Comparison of ENCODE assay signal across 29 cellular contexts in the genomic region with DNA sequence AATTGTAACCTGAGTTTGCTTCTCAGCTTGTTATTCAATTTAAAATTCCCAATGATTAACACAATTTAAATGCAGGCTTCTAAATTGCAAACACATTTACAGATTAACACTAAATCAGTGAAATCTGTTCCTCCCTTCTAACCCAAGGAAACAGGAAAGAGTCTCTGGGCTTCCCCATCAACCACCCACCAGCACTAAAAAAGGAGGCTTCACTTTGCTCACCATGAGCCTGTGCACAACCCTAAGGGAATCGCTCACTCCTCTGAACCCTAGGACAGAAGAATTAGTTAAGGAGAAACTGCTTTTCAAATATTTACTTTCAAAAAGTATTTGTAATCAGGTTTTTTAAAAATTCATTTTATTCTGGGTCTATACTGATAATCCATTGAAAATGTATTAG.
"Had no signal": no experiment of that assay in that cellular context is flagged by ENCODE, and none has a peak within 500 bp of the region (broad histone marks: within the 10 kb centered on the region; RNA-seq: fewer than 3 reads in every experiment).

No MANE protein-coding gene starts in this region.

- H3K4me3 ChIP-seq: colonic mucosa, esophagus squamous epithelium, gastrocnemius medialis, heart right ventricle, left ventricle myocardium inferior, lower lobe of right lung, mucosa of descending colon had no signal

- H3K4me3 Mint-ChIP-seq: dendritic cell treated with granulocyte-macrophage colony-stimulating factor and Interleukin-4, amounts not matched to agents 40 ng/mL and 50 ng/mL, for 4 days; effector memory CD8-positive, alpha-beta T cell; endodermal cell; mesothelial cell of epicardium; naive B cell had no signal

- H3K36me3 ChIP-seq: colonic mucosa, esophagus squamous epithelium, gastrocnemius medialis, heart right ventricle, left ventricle myocardium inferior, lower lobe of right lung had no signal

- FAIRE-seq: endometrium, islet of Langerhans, kidney had no signal

- H3K4me1 Mint-ChIP-seq: naive B cell had no signal

- H3K27ac ChIP-seq: colonic mucosa, epithelial cell of prostate, esophagus squamous epithelium, gastrocnemius medialis, heart right ventricle, left ventricle myocardium inferior, lower lobe of right lung had no signal

- H3K27me3 ChIP-seq: colonic mucosa, esophagus squamous epithelium, gastrocnemius medialis, heart right ventricle had no signal

- H3K27me3 Mint-ChIP-seq: dendritic cell treated with granulocyte-macrophage colony-stimulating factor and Interleukin-4, amounts not matched to agents 40 ng/mL and 50 ng/mL, for 4 days had no signal

- DNase-seq: colonic mucosa; cortex of kidney; effector CD8-positive, alpha-beta T cell; effector memory CD8-positive, alpha-beta T cell; endodermal cell; erythroblast; esophagus squamous epithelium; foreskin fibroblast; foreskin melanocyte; gastrocnemius medialis; glutamatergic neuron; head of caudate nucleus; heart right ventricle; hippocampal formation; kidney; kidney glomerular epithelial cell; left colon; left ventricle myocardium inferior; lower lobe of right lung; mesenchymal stem cell; mucosa of descending colon; naive B cell had no signal

- H3K27ac Mint-ChIP-seq: dendritic cell treated with granulocyte-macrophage colony-stimulating factor and Interleukin-4, amounts not matched to agents 40 ng/mL and 50 ng/mL, for 4 days; effector memory CD8-positive, alpha-beta T cell; endodermal cell; mesothelial cell of epicardium; naive B cell had no signal

- H3K36me3 Mint-ChIP-seq: naive B cell had no signal

- H3K4me1 ChIP-seq: colonic mucosa, esophagus squamous epithelium, gastrocnemius medialis, heart right ventricle, left ventricle myocardium inferior, lower lobe of right lung had no signal

- H3K9me3 ChIP-seq: colonic mucosa, esophagus squamous epithelium, gastrocnemius medialis, lower lobe of right lung, mucosa of descending colon had no signal

- ATAC-seq: effector memory CD8-positive, alpha-beta T cell; esophagus mucosa; gastrocnemius medialis; heart right ventricle; left colon; left lobe of liver; lower lobe of right lung; mucosa of descending colon had no signal
